ENCODE assay signal across 28 cellular contexts in genomic region chr5:156004754-156005153, GRCh38.
"Had no signal": no experiment of that assay in that cellular context is flagged by ENCODE, and none has a peak within 500 bp of the region (broad histone marks: within the 10 kb centered on the region; RNA-seq: fewer than 3 reads in every experiment).

No MANE protein-coding gene starts in this region.

- H3K36me3 Mint-ChIP-seq: activated naive CD8-positive, alpha-beta T cell had no signal

- H3K4me1 Mint-ChIP-seq: activated CD4-positive, alpha-beta memory T cell treated with anti-CD3 and anti-CD28 coated beads, Interleukin-2, amount 10 ng/mL, durations not matched to agents 7 days and 5 days; activated CD4-positive, alpha-beta T cell treated with anti-CD3 and anti-CD28 coated beads, Interleukin-2, amount 10 ng/mL, durations not matched to agents 7 days and 5 days; activated T-helper 17 cell treated with anti-CD3 and anti-CD28 coated beads, Interleukin-2, amount 50 U/mL, for 72 hours had no signal

- H3K4me3 ChIP-seq: esophagus squamous epithelium had no signal

- H3K27me3 ChIP-seq: brain microvascular endothelial cell, esophagus squamous epithelium had no signal

- H3K4me3 Mint-ChIP-seq: activated CD4-positive, alpha-beta memory T cell treated with anti-CD3 and anti-CD28 coated beads, Interleukin-2, amount 10 ng/mL, durations not matched to agents 7 days and 5 days; activated CD4-positive, alpha-beta T cell treated with anti-CD3 and anti-CD28 coated beads, Interleukin-2, amount 10 ng/mL, durations not matched to agents 7 days and 5 days; activated naive CD8-positive, alpha-beta T cell; activated T-cell treated with anti-CD3 and anti-CD28 coated beads, Interleukin-2, amount 50 U/mL, for 4 hours; activated T-helper 17 cell treated with anti-CD3 and anti-CD28 coated beads, Interleukin-2, amount 50 U/mL, for 72 hours; effector memory CD8-positive, alpha-beta T cell had no signal

- DNase-seq: activated CD4-positive, alpha-beta memory T cell treated with anti-CD3 and anti-CD28 coated beads, Interleukin-2, amount 10 ng/mL, durations not matched to agents 7 days and 5 days; activated CD4-positive, alpha-beta T cell treated with anti-CD3 and anti-CD28 coated beads for 1 hour; activated CD4-positive, alpha-beta T cell treated with anti-CD3 and anti-CD28 coated beads for 4 hours; activated CD4-positive, alpha-beta T cell treated with anti-CD3 and anti-CD28 coated beads, Interleukin-2, amount 10 ng/mL, durations not matched to agents 7 days and 5 days; activated CD4-positive, alpha-beta T cell treated with anti-CD3 and anti-CD28 coated beads, Interleukin-2, amount 50 U/mL, for 4 hours; activated CD8-positive, alpha-beta memory T cell treated with anti-CD3 and anti-CD28 coated beads for 24 hours; activated effector memory CD4-positive, alpha-beta T cell treated with Interleukin-2 at 50 U/mL for 16 hours; activated gamma-delta T cell treated with Interleukin-2 at 50 U/mL for 16 hours; activated naive CD4-positive, alpha-beta T cell treated with anti-CD3 and anti-CD28 coated beads, Interleukin-2, amount 50 U/mL, for 16 hours; activated naive CD4-positive, alpha-beta T cell treated with Interleukin-2 at 50 U/mL for 16 hours; activated T-cell treated with anti-CD3 and anti-CD28 coated beads, Interleukin-2, amount 50 U/mL, for 4 hours; amniotic stem cell; anterior cingulate cortex; brain microvascular endothelial cell; caudate nucleus; cortex of kidney; dermis blood vessel endothelial cell; effector CD4-positive, alpha-beta T cell; effector memory CD8-positive, alpha-beta T cell; erythroblast; esophagus squamous epithelium; T-helper 2 cell had no signal

- H3K27me3 Mint-ChIP-seq: activated CD4-positive, alpha-beta memory T cell treated with anti-CD3 and anti-CD28 coated beads, Interleukin-2, amount 10 ng/mL, durations not matched to agents 7 days and 5 days; activated CD4-positive, alpha-beta T cell treated with anti-CD3 and anti-CD28 coated beads, Interleukin-2, amount 10 ng/mL, durations not matched to agents 7 days and 5 days had no signal

- H3K27ac Mint-ChIP-seq: activated CD4-positive, alpha-beta memory T cell treated with anti-CD3 and anti-CD28 coated beads, Interleukin-2, amount 10 ng/mL, durations not matched to agents 7 days and 5 days; activated CD4-positive, alpha-beta T cell treated with anti-CD3 and anti-CD28 coated beads, Interleukin-2, amount 10 ng/mL, durations not matched to agents 7 days and 5 days; activated naive CD8-positive, alpha-beta T cell; activated T-helper 17 cell treated with anti-CD3 and anti-CD28 coated beads, Interleukin-2, amount 50 U/mL, for 72 hours; effector memory CD8-positive, alpha-beta T cell had no signal

- H3K9me3 ChIP-seq: esophagus squamous epithelium had no signal

- ATAC-seq: activated T-cell treated with anti-CD3 and anti-CD28 coated beads, Interleukin-2, amount 50 U/mL, for 4 hours; activated T-helper 17 cell treated with anti-CD3 and anti-CD28 coated beads, Interleukin-2, amount 50 U/mL, for 72 hours; effector memory CD8-positive, alpha-beta T cell had no signal

- H3K4me1 ChIP-seq: esophagus squamous epithelium had no signal

- H3K9me3 Mint-ChIP-seq: activated CD4-positive, alpha-beta memory T cell treated with anti-CD3 and anti-CD28 coated beads, Interleukin-2, amount 10 ng/mL, durations not matched to agents 7 days and 5 days; activated CD4-positive, alpha-beta T cell treated with anti-CD3 and anti-CD28 coated beads, Interleukin-2, amount 10 ng/mL, durations not matched to agents 7 days and 5 days; activated T-cell treated with anti-CD3 and anti-CD28 coated beads, Interleukin-2, amount 50 U/mL, for 4 hours; activated T-helper 17 cell treated with anti-CD3 and anti-CD28 coated beads, Interleukin-2, amount 50 U/mL, for 72 hours; effector memory CD8-positive, alpha-beta T cell had no signal

- H3K27ac ChIP-seq: brain microvascular endothelial cell, esophagus squamous epithelium had no signal

- H3K36me3 ChIP-seq: brain microvascular endothelial cell, esophagus squamous epithelium had no signal

- FAIRE-seq: astrocyte, bronchial epithelial cell, colon, frontal cortex had no signal
